Comparison of ENCODE assay signal across 8 cellular contexts in genomic region chr3:183253364-183253960, GRCh38. TPM values are rescaled to one million over a fixed set of nuclear protein-coding genes. Genes with fewer than 3 reads are reported as not detected.
DNase-seq lines count a peak whose midpoint lies in the region; FAIRE-seq and TF ChIP-seq lines count a peak whose summit lies in the region.

No MANE protein-coding gene starts in this region.

- H3K27me3 Mint-ChIP-seq in activated CD4-positive, alpha-beta memory T cell treated with anti-CD3 and anti-CD28 coated beads for 36 hours: peaks cover 18% of the 10 kb centered on the region

- DNase-seq in ELF-1 (ENCODE audit: low read depth, low spot score) (peak; percentile 62), LHCN-M2 (ENCODE audit: low read depth) (peak; percentile 63), epithelial cell of proximal tubule (ENCODE audit: low read depth) (no peak), midbrain (lab: John Stamatoyannopoulos, UW) (peak; percentile 53), SHP77 treated with DMSO at 0.1 percent for 48 hours (lab: John Stamatoyannopoulos, UW) (no peak), D721Med (ENCODE audit: insufficient read length, low spot score) (no peak)
- peak; percentile 40 for DNase-seq in activated CD4-positive, alpha-beta memory T cell treated with anti-CD3 and anti-CD28 coated beads for 36 hours

- no peaks in the 10 kb centered on the region for H3K9me3 Mint-ChIP-seq in activated CD4-positive, alpha-beta memory T cell treated with anti-CD3 and anti-CD28 coated beads for 36 hours

- H3K4me3 Mint-ChIP-seq in activated CD4-positive, alpha-beta memory T cell treated with anti-CD3 and anti-CD28 coated beads for 36 hours: peak overlapping the region; percentile 76

- peaks cover 4% of the 10 kb centered on the region for H3K9me3 ChIP-seq in thymus (ENCODE audit: control insufficient read depth)

- H3K4me1 Mint-ChIP-seq in activated CD4-positive, alpha-beta memory T cell treated with anti-CD3 and anti-CD28 coated beads for 36 hours (ENCODE audit: low read depth): peaks cover 12% of the 10 kb centered on the region

- POLR2A ChIA-PET in activated CD4-positive, alpha-beta memory T cell treated with anti-CD3 and anti-CD28 coated beads for 36 hours (lab: Charles Lee): interaction anchor here (0.8 to 1.6 kb wide), 2 partner anchors 13 to 32 kb away, joined by 3 to 6 read pairs; no protein-coding TSS in a partner anchor

- TF ChIP-seq CTCF in epithelial cell of proximal tubule (conservative IDR thresholded peaks at IDR 0.05; ENCODE audit: low read depth, low read length) (no peak), D721Med (IDR thresholded peaks at IDR 0.05; ENCODE audit: insufficient read depth, missing control alignments) (no peak)

- WGBS in thymus: under 1% methylated on average over 48 of the region's 48 CpGs

- H3K27ac ChIP-seq in thymus (ENCODE audit: low read depth): peak overlapping the region; percentile 83

- H3K27ac Mint-ChIP-seq in activated CD4-positive, alpha-beta memory T cell treated with anti-CD3 and anti-CD28 coated beads for 36 hours: peak overlapping the region; percentile 34

- peaks cover 7% of the 10 kb centered on the region for H3K36me3 Mint-ChIP-seq in activated CD4-positive, alpha-beta memory T cell treated with anti-CD3 and anti-CD28 coated beads for 36 hours

- FAIRE-seq in D721Med (lab: Jason Lieb, UNC): no peak

- CTCF ChIA-PET in activated CD4-positive, alpha-beta memory T cell treated with anti-CD3 and anti-CD28 coated beads for 36 hours (lab: Charles Lee): interaction anchor here (0.6 to 3.9 kb wide), 9 partner anchors 13 to 323 kb away, joined by 3 to 25 read pairs (median 5); no protein-coding TSS in a partner anchor

- intact Hi-C loops in activated CD4-positive, alpha-beta memory T cell treated with anti-CD3 and anti-CD28 coated beads for 36 hours (cut with micrococcal nuclease): loop anchor here (1.0 to 5.0 kb wide), 5 partner anchors 13 to 131 kb away; no protein-coding TSS in a partner anchor

- H3K36me3 ChIP-seq in thymus (ENCODE audit: control insufficient read depth, insufficient read depth): no peaks in the 10 kb centered on the region

- peaks cover 13% of the 10 kb centered on the region for H3K4me1 ChIP-seq in thymus (ENCODE audit: control insufficient read depth, insufficient read depth, low read length)

- peak overlapping the region; percentile 94 for H3K4me3 ChIP-seq in epithelial cell of proximal tubule (ENCODE audit: low read depth, low read length)
- peak overlapping the region; percentile 60 for H3K4me3 ChIP-seq in thymus (ENCODE audit: low read length)

- peaks cover 35% of the 10 kb centered on the region for H3K27me3 ChIP-seq in thymus (ENCODE audit: control insufficient read depth, insufficient read depth)

RNA-seq across cellular contexts. Expression of gene B3GNT5, which starts 0.4 kb away (rescaled TPM):
- 42.1 and 52.6 TPM in 2 replicates for total RNA-seq in LHCN-M2 (2014; rRNA removed)
- polyA plus RNA-seq in LHCN-M2 (2012): 5.9 TPM
- 10 to 100 TPM; 12.7 to 12.9 TPM for total RNA-seq in activated CD4-positive, alpha-beta memory T cell treated with anti-CD3 and anti-CD28 coated beads for 36 hours
- 17.2 and 23.0 TPM in 2 replicates for total RNA-seq in epithelial cell of proximal tubule
- polyA plus RNA-seq in thymus: 10.5 TPM

Comparison
In these comparisons a context has a peak if more than half of its experiments do, and no peak if none do; other contexts are left out.
1. DNase-seq: peak in ELF-1 (single experiment), LHCN-M2 (single experiment), activated CD4-positive, alpha-beta memory T cell treated with anti-CD3 and anti-CD28 coated beads for 36 hours (single experiment) and midbrain (single experiment); none in epithelial cell of proximal tubule (single experiment), SHP77 treated with DMSO at 0.1 percent for 48 hours (single experiment) and D721Med (single experiment).